Comparison of ENCODE assay signal across 8 cellular contexts in genomic region chr7:3200504-3200903, GRCh38.
DNase-seq lines count a peak whose midpoint lies in the region; ATAC-seq and TF ChIP-seq lines count a peak whose summit lies in the region.

No MANE protein-coding gene starts in this region.

- H3K9me2 ChIP-seq in DOHH2 (replicated peaks; ENCODE audit: control insufficient read depth, low read length) = no peaks in the 10 kb centered on the region

- in situ Hi-C loops in KBM-7 (cut with MboI; ENCODE audit: low pct_unique_long_range_greater_than_20kb, low sequenced_read_pairs) = no loop called here

- no peak overlapping the region for H2AK5ac ChIP-seq in mesenchymal stem cell (ENCODE audit: low read length, severe bottlenecking)

- H3K4me2 ChIP-seq in DOHH2 (ENCODE audit: low read length) = no peak overlapping the region
- no peak overlapping the region for H3K4me2 ChIP-seq in mesenchymal stem cell (ENCODE audit: low read length, poor library complexity, severe bottlenecking)

- H3K27ac ChIP-seq in DOHH2 (ENCODE audit: low read depth, low read length) (no peak overlapping the region), mesenchymal stem cell (ENCODE audit: low read length, poor library complexity, severe bottlenecking) (no peak overlapping the region)

- no peak overlapping the region for H4K91ac ChIP-seq in mesenchymal stem cell (ENCODE audit: low read length)

- H3K4me3 ChIP-seq in DOHH2 (ENCODE audit: low read length) (no peak overlapping the region), mesenchymal stem cell (ENCODE audit: insufficient read depth in 1 of 2, low read depth in 1 of 2, low read length in 2 of 2) (no peak overlapping the region)

- no peaks in the 10 kb centered on the region for H3F3A ChIP-seq in DOHH2 (ENCODE audit: control insufficient read depth, insufficient read depth)

- H3K9ac ChIP-seq in mesenchymal stem cell (ENCODE audit: low read length) = peak overlapping the region; percentile 17

- no peak overlapping the region for H2BK120ac ChIP-seq in mesenchymal stem cell (ENCODE audit: low read depth, low read length)

- DNase-seq in KBM-7 (peak; percentile 31), astrocyte of the hippocampus (ENCODE audit: low read depth, low spot score) (peak; percentile 56), mesenchymal stem cell (peak; percentile 62), NCI-H446 (lab: John Stamatoyannopoulos, UW) (no peak)

- H3K27me3 ChIP-seq in DOHH2 (ENCODE audit: control insufficient read depth, low read length) (peaks cover 4% of the 10 kb centered on the region), mesenchymal stem cell (ENCODE audit: control insufficient read depth in 1 of 2, insufficient read depth in 1 of 2, low read length in 2 of 2) (no peaks in the 10 kb centered on the region)

- H2BK15ac ChIP-seq in mesenchymal stem cell (ENCODE audit: low read depth, poor library complexity, severe bottlenecking) = no peak overlapping the region

- H3K14ac ChIP-seq in mesenchymal stem cell (ENCODE audit: low read length in 2 of 2) = no peak overlapping the region

- H2BK5ac ChIP-seq in mesenchymal stem cell (ENCODE audit: low read depth, low read length, poor library complexity, severe bottlenecking) = no peak overlapping the region

- H3K79me1 ChIP-seq in mesenchymal stem cell (replicated peaks; ENCODE audit: low read length, poor library complexity, severe bottlenecking) = no peaks in the 10 kb centered on the region

- no peaks in the 10 kb centered on the region for H3K9me3 ChIP-seq in DOHH2 (ENCODE audit: control insufficient read depth, insufficient read depth, low read length)
- peaks cover 9% of the 10 kb centered on the region for H3K9me3 ChIP-seq in mesenchymal stem cell (ENCODE audit: control insufficient read depth, low read length)

- WGBS in mesenchymal stem cell = 100% methylated on average over 1 of the region's 1 CpG

- no peak for ATAC-seq in GM21367 (IDR thresholded peaks at IDR 0.05; ENCODE audit: unreplicated experiment)
- ATAC-seq in HG03354 (IDR thresholded peaks at IDR 0.05; ENCODE audit: poor library complexity, severe bottlenecking, unreplicated experiment) = no peak
- no peak for ATAC-seq in HG03097 (IDR thresholded peaks at IDR 0.05; ENCODE audit: low FRiP score, unreplicated experiment)

- no peaks in the 10 kb centered on the region for H3K36me3 ChIP-seq in DOHH2 (ENCODE audit: control insufficient read depth, low read length)
- H3K36me3 ChIP-seq in mesenchymal stem cell (ENCODE audit: control insufficient read depth in 1 of 2, insufficient read depth in 2 of 2, low read depth in 1 of 2, low read length in 2 of 2) = no peaks in the 10 kb centered on the region

- no peak overlapping the region for H4K8ac ChIP-seq in mesenchymal stem cell (ENCODE audit: low read length)

- no peaks in the 10 kb centered on the region for H4K20me1 ChIP-seq in DOHH2 (ENCODE audit: control insufficient read depth, insufficient read depth, low read depth, low read length)

- TF ChIP-seq CTCF in DOHH2 (IDR thresholded peaks at IDR 0.05; ENCODE audit: low read depth, low read length, poor library complexity, severe bottlenecking) = peak; percentile 77

- no peak overlapping the region for H3K18ac ChIP-seq in mesenchymal stem cell (ENCODE audit: low read depth in 1 of 2, low read length in 2 of 2)

- no peaks in the 10 kb centered on the region for H3K79me2 ChIP-seq in DOHH2 (ENCODE audit: control insufficient read depth, low read length)

- H3K23ac ChIP-seq in mesenchymal stem cell (ENCODE audit: low read length in 2 of 2) = no peak overlapping the region

- no peak overlapping the region for H3K4ac ChIP-seq in mesenchymal stem cell (ENCODE audit: low read depth in 1 of 2, low read length in 2 of 2)

- no peak overlapping the region for H2BK12ac ChIP-seq in mesenchymal stem cell (ENCODE audit: low read length in 2 of 2)

- H3K4me1 ChIP-seq in DOHH2 (ENCODE audit: control insufficient read depth, low read length) = no peaks in the 10 kb centered on the region
- peaks cover 18% of the 10 kb centered on the region for H3K4me1 ChIP-seq in mesenchymal stem cell (ENCODE audit: control insufficient read depth, insufficient read depth, low read depth, low read length)

- no peak overlapping the region for H2AFZ ChIP-seq in mesenchymal stem cell (ENCODE audit: low read depth, low read length)

Comparison
In these comparisons a context has a peak if more than half of its experiments do, and no peak if none do; other contexts are left out.
1. DNase-seq: peak in KBM-7 (single experiment), astrocyte of the hippocampus (single experiment) and mesenchymal stem cell (single experiment); none in NCI-H446 (0 of 2).